Comparison of ENCODE assay signal across 8 cellular contexts in genomic region chr10:56360583-56360966, GRCh38. TPM values are rescaled to one million over a fixed set of nuclear protein-coding genes. Genes with fewer than 3 reads are reported as not detected.
DNase-seq lines count a peak whose midpoint lies in the region; ATAC-seq, FAIRE-seq and TF ChIP-seq lines count a peak whose summit lies in the region.

No MANE protein-coding gene starts in this region.

- H3K4me1 Mint-ChIP-seq in Calu3 (ENCODE audit: low read depth, unreplicated experiment): peaks cover 33% of the 10 kb centered on the region

- H3K9me3 ChIP-seq in PC-3 (ENCODE audit: low read length): no peaks in the 10 kb centered on the region
- H3K9me3 ChIP-seq in esophagus muscularis mucosa: no peaks in the 10 kb centered on the region
- H3K9me3 ChIP-seq in pancreas: no peaks in the 10 kb centered on the region

- H3K79me2 ChIP-seq in PC-3 (ENCODE audit: low read length): peaks cover 49% of the 10 kb centered on the region

- FAIRE-seq in pancreas (lab: Jason Lieb, UNC): no peak

- H3K4me1 ChIP-seq in PC-3 (ENCODE audit: insufficient read depth, low read length) (peaks cover 39% of the 10 kb centered on the region), esophagus muscularis mucosa (peaks cover 6 to 16% (median 15%) of the 10 kb centered on the region in 4 donors), pancreas (peaks cover 0 to 3% (median 0%) of the 10 kb centered on the region in 3 donors)

- POLR2A ChIA-PET in PC-3 (lab: Charles Lee; ENCODE audit: unreplicated experiment): interaction anchor here (0.6 kb wide), 2 partner anchors 688 to 1975 kb away, joined by 5 to 6 read pairs; no protein-coding TSS in a partner anchor

- H3K36me3 ChIP-seq in PC-3 (ENCODE audit: low read depth, low read length): peaks cover 42% of the 10 kb centered on the region
- H3K36me3 ChIP-seq in esophagus muscularis mucosa: no peaks in the 10 kb centered on the region
- H3K36me3 ChIP-seq in pancreas: no peaks in the 10 kb centered on the region

- peak overlapping the region; percentile 80 for H3K4me3 ChIP-seq in PC-3 (ENCODE audit: low read length)
- peak overlapping the region; percentile 60 to 76 (median 63) for H3K4me3 ChIP-seq in esophagus muscularis mucosa
- H3K4me3 ChIP-seq in pancreas: peak overlapping the region; percentile 37 to 73 (median 64)

- 10% methylated on average over 6 of the region's 6 CpGs for WGBS in esophagus muscularis mucosa
- WGBS in pancreas, 2 donors: 6 to 9% methylated on average over 6 of the region's 6 CpGs

- H3F3A ChIP-seq in PC-3 (ENCODE audit: low read length, unreplicated experiment): no peaks in the 10 kb centered on the region

- H3K27ac Mint-ChIP-seq in Calu3 (ENCODE audit: unreplicated experiment): peak overlapping the region; percentile 70

- H3K27ac ChIP-seq in PC-3 (ENCODE audit: low read length) (0 out of 2 replicates have a peak overlapping the region, but pooled peaks have one; percentile 1), esophagus muscularis mucosa (replicated peaks in 1 of 4) (no peak overlapping the region), pancreas (no peak overlapping the region)

- no peaks in the 10 kb centered on the region for H4K20me1 ChIP-seq in PC-3 (ENCODE audit: low read length)

- intact Hi-C loops in Calu3 (cut with micrococcal nuclease; ENCODE audit: unreplicated experiment): no loop called here
- intact Hi-C loops in PC-3 (cut with micrococcal nuclease): loop anchor here (5.0 kb wide), 1 partner anchor 177 kb away; no protein-coding TSS in a partner anchor
- intact Hi-C loops in esophagus muscularis mucosa (cut with DNase I): no loop called here
- intact Hi-C loops in pancreas (cut with DNase I): no loop called here
- intact Hi-C loops in sciatic nerve (cut with DNase I): no loop called here

- peak overlapping the region; percentile 82 for H2AFZ ChIP-seq in PC-3 (ENCODE audit: low read length)

- H3K4me2 ChIP-seq in PC-3 (ENCODE audit: low read length): peak overlapping the region; percentile 94

- BruUV-seq in Calu3 (replicated peaks; lab: Mats Ljungman, UMichigan) (TSS peak; percentile 38), PC-3 (replicated peaks; lab: Mats Ljungman, UMichigan) (TSS peak; percentile 39)

- no peak for TF ChIP-seq EP300 in esophagus muscularis mucosa (IDR thresholded peaks at IDR 0.05)

- no peaks in the 10 kb centered on the region for H3K27me3 Mint-ChIP-seq in Calu3 (ENCODE audit: unreplicated experiment)

- TF ChIP-seq POLR2A in esophagus muscularis mucosa (IDR thresholded peaks at IDR 0.05; ENCODE audit: low read depth): no peak

- H3K4me3 Mint-ChIP-seq in Calu3 (ENCODE audit: low read depth, unreplicated experiment): peak overlapping the region; percentile 84

- CTCF ChIA-PET in Calu3 (lab: Charles Lee): no interaction called here
- CTCF ChIA-PET in PC-3 (lab: Charles Lee): no interaction called here

- no peak for DNase-seq in Calu3
- DNase-seq in PC-3: no peak
- no peak for DNase-seq in esophagus muscularis mucosa (ENCODE audit: extremely low spot score)
- DNase-seq in pancreas: no peak
- no peak for DNase-seq in central memory CD4-positive, alpha-beta T cell
- no peak for DNase-seq in sciatic nerve (ENCODE audit: low spot score)
- DNase-seq in CD1c-positive myeloid dendritic cell (ENCODE audit: extremely low spot score): no peak

- no peak for TF ChIP-seq CTCF in Calu3 (IDR thresholded peaks at IDR 0.05; ENCODE audit: unreplicated experiment)
- no peak for TF ChIP-seq CTCF in PC-3 (conservative IDR thresholded peaks at IDR 0.05; ENCODE audit: low read depth, low read length)
- no peak for TF ChIP-seq CTCF in esophagus muscularis mucosa (IDR thresholded peaks at IDR 0.05)
- TF ChIP-seq CTCF in pancreas (IDR thresholded peaks at IDR 0.05): no peak

- no peaks in the 10 kb centered on the region for H3K9me2 ChIP-seq in PC-3 (replicated peaks; ENCODE audit: low read length)

- no peaks in the 10 kb centered on the region for H3K27me3 ChIP-seq in PC-3 (ENCODE audit: low read length)
- H3K27me3 ChIP-seq in esophagus muscularis mucosa: no peaks in the 10 kb centered on the region
- no peaks in the 10 kb centered on the region for H3K27me3 ChIP-seq in pancreas

- H3K9me3 Mint-ChIP-seq in Calu3 (ENCODE audit: low read depth, unreplicated experiment): no peaks in the 10 kb centered on the region

- ATAC-seq in PC-3 (no peak; the same call in 1 of the 2 replicates), pancreas (no peak), sciatic nerve (no peak), HG03159 (IDR thresholded peaks at IDR 0.05; ENCODE audit: unreplicated experiment) (no peak)

- peaks cover 29% of the 10 kb centered on the region for H3K36me3 Mint-ChIP-seq in Calu3 (ENCODE audit: insufficient read depth, unreplicated experiment)

- peak overlapping the region; percentile 91 for H3K9ac ChIP-seq in PC-3 (ENCODE audit: low read length)

RNA-seq across cellular contexts. Expression of gene ZWINT, which starts 0.5 kb away (rescaled TPM):
- 111 and 112 TPM in 2 replicates for total RNA-seq in Calu3 (2022)
- total RNA-seq in PC-3 (2014; rRNA removed): 542 and 563 TPM in 2 replicates
- total RNA-seq in esophagus muscularis mucosa: 1 to 10 TPM; 1.1 to 2.1 (median 1.2) TPM
- 1 to 10 TPM; 1.1 to 3.0 (median 2.1) TPM for total RNA-seq in pancreas
- 1 to 10 TPM; 3.1 to 4.3 TPM for polyA plus RNA-seq in pancreas
- total RNA-seq in sciatic nerve: 1.6 TPM

Comparison
In these comparisons a context has a peak if more than half of its experiments do, and no peak if none do; other contexts are left out.
1. RNA of gene ZWINT, which starts 0.5 kb away (total RNA-seq): 542 to 563 TPM in PC-3 and 111 to 112 TPM in Calu3; 1.1 to 3.0 TPM in pancreas, 1.6 TPM in sciatic nerve (single experiment) and 1.1 to 2.1 TPM in esophagus muscularis mucosa; every median in the first group is over 10 times any median in the second.
2. Peak in every context shown above with its lines, with median percentiles within 50 percentile points of each other: H3K4me3 ChIP-seq.